ENCODE assay signal across 9 cellular contexts in genomic region chr13:92805766-92806165, GRCh38.
DNase-seq lines count a peak whose midpoint lies in the region; ATAC-seq, FAIRE-seq and TF ChIP-seq lines count a peak whose summit lies in the region.
"Had no signal": no experiment of that assay in that cellular context is flagged by ENCODE, and none has a peak within 500 bp of the region (broad histone marks: within the 10 kb centered on the region; RNA-seq: fewer than 3 reads in every experiment).

No MANE protein-coding gene starts in this region.

- no peak overlapping the region for H2AFZ ChIP-seq in astrocyte (ENCODE audit: low read depth, low read length)

- peak overlapping the region; percentile 26 for H3K4me2 ChIP-seq in astrocyte (ENCODE audit: low read length)

- H3K79me2 ChIP-seq in astrocyte (ENCODE audit: insufficient read depth, low read length): no peaks in the 10 kb centered on the region

- H3K36me3 Mint-ChIP-seq in astrocyte (ENCODE audit: low read depth, unreplicated experiment): no peaks in the 10 kb centered on the region
- H3K36me3 Mint-ChIP-seq in naive thymus-derived CD8-positive, alpha-beta T cell: no peaks in the 10 kb centered on the region

- no peak overlapping the region for H3K9ac ChIP-seq in astrocyte (ENCODE audit: low read length)

- H4K20me1 ChIP-seq in astrocyte (ENCODE audit: insufficient read depth, low read length): no peaks in the 10 kb centered on the region

- peaks cover 30% of the 10 kb centered on the region for H3K4me1 Mint-ChIP-seq in astrocyte (ENCODE audit: low read depth, unreplicated experiment)
- H3K4me1 Mint-ChIP-seq in naive thymus-derived CD8-positive, alpha-beta T cell: peaks cover 0 to 8% (median 6%) of the 10 kb centered on the region in 4 donors

- no peaks in the 10 kb centered on the region for H3K36me3 ChIP-seq in astrocyte (ENCODE audit: insufficient read depth, low read length)

- H3K27me3 Mint-ChIP-seq in astrocyte (ENCODE audit: low read depth, unreplicated experiment): no peaks in the 10 kb centered on the region
- H3K27me3 Mint-ChIP-seq in naive thymus-derived CD8-positive, alpha-beta T cell: no peaks in the 10 kb centered on the region

- H3K4me3 ChIP-seq in AG10803 (ENCODE audit: low read length): peak overlapping the region; percentile 49
- no peak overlapping the region for H3K4me3 ChIP-seq in astrocyte (ENCODE audit: insufficient read depth, low read depth, low read length)

- no peak for DNase-seq in AG10803 (ENCODE audit: low read depth)
- no peak for DNase-seq in astrocyte (ENCODE audit: low read depth)
- no peak for DNase-seq in naive thymus-derived CD8-positive, alpha-beta T cell
- no peak for DNase-seq in NCI-H2227 (lab: John Stamatoyannopoulos, UW; ENCODE audit: unreplicated experiment)
- no peak for DNase-seq in midbrain (lab: John Stamatoyannopoulos, UW)
- no peak for DNase-seq in NCI-H146 treated with DMSO at 0.1 percent for 48 hours (lab: John Stamatoyannopoulos, UW; ENCODE audit: unreplicated experiment)
- DNase-seq: NCI-H2171 had no signal

- TF ChIP-seq CTCF in AG10803 (conservative IDR thresholded peaks at IDR 0.05; ENCODE audit: low read length): no peak
- no peak for TF ChIP-seq CTCF in astrocyte (IDR thresholded peaks at IDR 0.05; ENCODE audit: insufficient read depth, low read depth, low read length)

- H3K9me3 Mint-ChIP-seq in astrocyte (ENCODE audit: unreplicated experiment): no peaks in the 10 kb centered on the region
- peaks cover 0 to 4% (median 0%) of the 10 kb centered on the region in 9 donors for H3K9me3 Mint-ChIP-seq in naive thymus-derived CD8-positive, alpha-beta T cell

- no peak overlapping the region for H3K27ac Mint-ChIP-seq in astrocyte (ENCODE audit: unreplicated experiment)
- H3K27ac Mint-ChIP-seq in naive thymus-derived CD8-positive, alpha-beta T cell: peak overlapping the region in 3 of 10 donors; percentile 20 to 86 (median 68)

- no peaks in the 10 kb centered on the region for H3K27me3 ChIP-seq in astrocyte (ENCODE audit: insufficient read depth, low read length)

- H3K27ac ChIP-seq in astrocyte (ENCODE audit: low read depth, low read length): no peak overlapping the region

- no peak overlapping the region for H3K4me3 Mint-ChIP-seq in astrocyte (ENCODE audit: unreplicated experiment)
- peak overlapping the region; percentile 23 to 77 (median 66) for H3K4me3 Mint-ChIP-seq in naive thymus-derived CD8-positive, alpha-beta T cell

- FAIRE-seq in astrocyte (lab: Jason Lieb, UNC): no peak

- ATAC-seq in HG02798 (IDR thresholded peaks at IDR 0.05; ENCODE audit: poor library complexity, unreplicated experiment) (peak; percentile 27), GM19351 (IDR thresholded peaks at IDR 0.05; ENCODE audit: unreplicated experiment) (no peak)
- no peak for ATAC-seq in naive thymus-derived CD8-positive, alpha-beta T cell

- peaks cover 25% of the 10 kb centered on the region for H3K4me1 ChIP-seq in astrocyte (ENCODE audit: insufficient read depth, low read length)

- H3K9me3 ChIP-seq in astrocyte (ENCODE audit: insufficient read depth, low read depth, low read length): no peaks in the 10 kb centered on the region

- POLR2A ChIA-PET in naive thymus-derived CD8-positive, alpha-beta T cell (lab: Charles Lee): no interaction called here
